In the genomic region with DNA sequence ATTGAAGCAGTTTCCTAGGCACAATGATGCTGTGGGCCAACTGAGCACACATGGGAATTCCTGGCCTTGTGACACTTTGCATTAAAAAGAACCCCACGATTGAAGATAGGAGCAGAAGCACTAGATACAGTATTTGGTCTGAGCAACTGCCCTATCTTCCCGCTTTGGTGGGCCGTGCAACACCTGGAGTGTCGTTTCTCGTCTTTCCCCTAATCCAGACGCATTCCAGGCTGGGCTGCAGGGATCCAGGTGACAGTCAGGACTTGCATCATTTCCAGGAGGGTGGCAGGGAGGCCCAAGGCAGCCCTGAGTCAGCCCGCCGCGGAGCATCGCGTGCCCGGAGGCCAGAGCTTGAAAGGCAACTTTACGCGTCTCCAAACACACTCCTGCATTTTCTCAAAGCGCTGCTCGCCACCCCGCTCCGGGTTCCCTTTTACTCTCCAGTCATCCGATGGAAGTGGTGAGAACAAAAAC, we compare ENCODE assay signal across 2 cellular contexts.
TF ChIP-seq lines count a peak whose summit lies in the region.

No MANE protein-coding gene starts in this region.

TF ChIP-seq in K562, 482 proteins besides CTCF, POLR2A, EP300 and RAD21:
- TF ChIP-seq RBBP5 (IDR thresholded peaks at IDR 0.05; ENCODE audit: borderline replicate concordance, insufficient read depth, low read length, poor library complexity, severe bottlenecking) (no peak), HMGN3 (IDR thresholded peaks at IDR 0.05; ENCODE audit: borderline replicate concordance, extremely low read depth, insufficient read length, low read depth, low read length) (peak; percentile 34)

TF ChIP-seq in HepG2, 621 proteins besides CTCF, POLR2A, EP300 and RAD21 (continues in another document):
- TF ChIP-seq ZSCAN5A (CRISPR knock-in tag; IDR thresholded peaks at IDR 0.05; ENCODE audit: borderline replicate concordance): no peak
- TF ChIP-seq TCF12 (IDR thresholded peaks at IDR 0.05): no peak
- peak; percentile 66; the same call in 1 of the 2 replicates for TF ChIP-seq TCF12 (CRISPR knock-in tag; IDR thresholded peaks at IDR 0.05)
- no peak for TF ChIP-seq ZNF225 (CRISPR knock-in tag; IDR thresholded peaks at IDR 0.05)
- TF ChIP-seq ZNF800 (CRISPR knock-in tag; IDR thresholded peaks at IDR 0.05): no peak; the same call in 1 of the 2 replicates
- TF ChIP-seq AGO2 (optimal IDR thresholded peaks at IDR 0.05; ENCODE audit: low read depth, low read length): peak; percentile 56
- TF ChIP-seq ZNF543 (CRISPR knock-in tag; IDR thresholded peaks at IDR 0.05): peak; percentile 35; the same call in 1 of the 2 replicates
- 0 out of 2 replicates have a peak, but pooled peaks have one; percentile 33 for TF ChIP-seq AKAP8 (CRISPR knock-in tag; IDR thresholded peaks at IDR 0.05)
- TF ChIP-seq ZNF678 (CRISPR knock-in tag; IDR thresholded peaks at IDR 0.05): peak; percentile 38
- TF ChIP-seq PLSCR1 (CRISPR knock-in tag; IDR thresholded peaks at IDR 0.05; ENCODE audit: borderline replicate concordance): no peak
- TF ChIP-seq SMAD3 (CRISPR knock-in tag; IDR thresholded peaks at IDR 0.05): peak; percentile 69; the same call in 1 of the 2 replicates
- TF ChIP-seq, protein P1, sequence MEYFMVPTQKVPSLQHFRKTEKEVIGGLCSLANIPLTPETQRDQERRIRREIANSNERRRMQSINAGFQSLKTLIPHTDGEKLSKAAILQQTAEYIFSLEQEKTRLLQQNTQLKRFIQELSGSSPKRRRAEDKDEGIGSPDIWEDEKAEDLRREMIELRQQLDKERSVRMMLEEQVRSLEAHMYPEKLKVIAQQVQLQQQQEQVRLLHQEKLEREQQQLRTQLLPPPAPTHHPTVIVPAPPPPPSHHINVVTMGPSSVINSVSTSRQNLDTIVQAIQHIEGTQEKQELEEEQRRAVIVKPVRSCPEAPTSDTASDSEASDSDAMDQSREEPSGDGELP (IDR thresholded peaks at IDR 0.05; ENCODE audit: borderline replicate concordance, low read depth): peak; percentile 42; the same call in 1 of the 2 replicates
- TF ChIP-seq ZEB1 (IDR thresholded peaks at IDR 0.05; ENCODE audit: insufficient replicate concordance, low read depth): peak; percentile 19
- peak; percentile 39 for TF ChIP-seq FOSL2 (CRISPR knock-in tag; IDR thresholded peaks at IDR 0.05)
- TF ChIP-seq MIER2 (CRISPR knock-in tag; IDR thresholded peaks at IDR 0.05): no peak
- 0 out of 2 replicates have a peak, but pooled peaks have one; percentile 35 for TF ChIP-seq ZBTB25 (CRISPR knock-in tag; IDR thresholded peaks at IDR 0.05)
- peak; percentile 82 for TF ChIP-seq CEBPG (CRISPR knock-in tag; IDR thresholded peaks at IDR 0.05)
- TF ChIP-seq TRIM24 (CRISPR knock-in tag; IDR thresholded peaks at IDR 0.05): no peak
- TF ChIP-seq ZFP91 (CRISPR knock-in tag; IDR thresholded peaks at IDR 0.05; ENCODE audit: borderline replicate concordance): 0 out of 2 replicates have a peak, but pooled peaks have one; percentile 44
- TF ChIP-seq ZNF430 (CRISPR knock-in tag; IDR thresholded peaks at IDR 0.05): 0 out of 2 replicates have a peak, but pooled peaks have one; percentile 15
- TF ChIP-seq TEAD3 (CRISPR knock-in tag; optimal IDR thresholded peaks at IDR 0.05; ENCODE audit: borderline replicate concordance): peak; percentile 67
- TF ChIP-seq BHLHE40 (IDR thresholded peaks at IDR 0.05; ENCODE audit: low read length): peak; percentile 76
- TF ChIP-seq MXD3 (CRISPR knock-in tag; IDR thresholded peaks at IDR 0.05): no peak; the same call in 1 of the 2 replicates
- TF ChIP-seq MED8 (CRISPR knock-in tag; IDR thresholded peaks at IDR 0.05; ENCODE audit: insufficient replicate concordance): peak; percentile 48
- no peak for TF ChIP-seq STAG1 (CRISPR knock-in tag; IDR thresholded peaks at IDR 0.05)
- TF ChIP-seq, protein P2, sequence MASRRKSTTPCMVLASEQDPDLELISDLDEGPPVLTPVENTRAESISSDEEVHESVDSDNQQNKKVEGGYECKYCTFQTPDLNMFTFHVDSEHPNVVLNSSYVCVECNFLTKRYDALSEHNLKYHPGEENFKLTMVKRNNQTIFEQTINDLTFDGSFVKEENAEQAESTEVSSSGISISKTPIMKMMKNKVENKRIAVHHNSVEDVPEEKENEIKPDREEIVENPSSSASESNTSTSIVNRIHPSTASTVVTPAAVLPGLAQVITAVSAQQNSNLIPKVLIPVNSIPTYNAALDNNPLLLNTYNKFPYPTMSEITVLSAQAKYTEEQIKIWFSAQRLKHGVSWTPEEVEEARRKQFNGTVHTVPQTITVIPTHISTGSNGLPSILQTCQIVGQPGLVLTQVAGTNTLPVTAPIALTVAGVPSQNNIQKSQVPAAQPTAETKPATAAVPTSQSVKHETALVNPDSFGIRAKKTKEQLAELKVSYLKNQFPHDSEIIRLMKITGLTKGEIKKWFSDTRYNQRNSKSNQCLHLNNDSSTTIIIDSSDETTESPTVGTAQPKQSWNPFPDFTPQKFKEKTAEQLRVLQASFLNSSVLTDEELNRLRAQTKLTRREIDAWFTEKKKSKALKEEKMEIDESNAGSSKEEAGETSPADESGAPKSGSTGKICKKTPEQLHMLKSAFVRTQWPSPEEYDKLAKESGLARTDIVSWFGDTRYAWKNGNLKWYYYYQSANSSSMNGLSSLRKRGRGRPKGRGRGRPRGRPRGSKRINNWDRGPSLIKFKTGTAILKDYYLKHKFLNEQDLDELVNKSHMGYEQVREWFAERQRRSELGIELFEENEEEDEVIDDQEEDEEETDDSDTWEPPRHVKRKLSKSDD (CRISPR knock-in tag; IDR thresholded peaks at IDR 0.05; ENCODE audit: low read depth): peak; percentile 8; the same call in 1 of the 2 replicates
- TF ChIP-seq, protein P3, sequence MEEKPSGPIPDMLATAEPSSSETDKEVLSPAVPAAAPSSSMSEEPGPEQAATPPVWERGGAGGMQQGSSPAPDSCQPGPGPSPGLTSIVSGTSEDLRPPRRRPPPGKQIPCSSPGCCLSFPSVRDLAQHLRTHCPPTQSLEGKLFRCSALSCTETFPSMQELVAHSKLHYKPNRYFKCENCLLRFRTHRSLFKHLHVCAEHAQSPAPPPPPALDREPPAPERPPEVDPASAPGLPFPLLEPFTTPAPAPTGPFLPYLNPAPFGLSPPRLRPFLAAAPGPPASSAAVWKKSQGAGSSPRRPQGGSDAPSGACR (CRISPR knock-in tag; IDR thresholded peaks at IDR 0.05): 0 out of 2 replicates have a peak, but pooled peaks have one; percentile 19
- 0 out of 2 replicates have a peak, but pooled peaks have one; percentile 0 for TF ChIP-seq AFF4 (CRISPR knock-in tag; IDR thresholded peaks at IDR 0.05)
- TF ChIP-seq RBM22 (optimal IDR thresholded peaks at IDR 0.05; ENCODE audit: low read length): peak; percentile 82
- peak; percentile 23 for TF ChIP-seq SRSF1 (optimal IDR thresholded peaks at IDR 0.05; ENCODE audit: low read depth, low read length)
- TF ChIP-seq, protein P4, sequence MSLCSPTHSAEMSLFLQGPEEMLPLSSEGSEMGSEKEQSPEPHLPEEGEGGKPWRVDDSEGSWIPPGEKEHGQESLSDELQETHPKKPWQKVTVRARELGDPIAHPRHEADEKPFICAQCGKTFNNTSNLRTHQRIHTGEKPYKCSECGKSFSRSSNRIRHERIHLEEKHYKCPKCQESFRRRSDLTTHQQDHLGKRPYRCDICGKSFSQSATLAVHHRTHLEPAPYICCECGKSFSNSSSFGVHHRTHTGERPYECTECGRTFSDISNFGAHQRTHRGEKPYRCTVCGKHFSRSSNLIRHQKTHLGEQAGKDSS (CRISPR knock-in tag; IDR thresholded peaks at IDR 0.05; ENCODE audit: borderline replicate concordance, low read depth): no peak; the same call in 1 of the 2 replicates
- TF ChIP-seq ZNF30 (CRISPR knock-in tag; IDR thresholded peaks at IDR 0.05): 0 out of 2 replicates have a peak, but pooled peaks have one; percentile 40
- TF ChIP-seq PCBP1 (IDR thresholded peaks at IDR 0.05; ENCODE audit: borderline replicate concordance, low read depth, low read length): no peak
- TF ChIP-seq ARID2 (CRISPR knock-in tag; IDR thresholded peaks at IDR 0.05; ENCODE audit: borderline replicate concordance): 0 out of 2 replicates have a peak, but pooled peaks have one; percentile 75
- TF ChIP-seq ZNF639 (CRISPR knock-in tag; conservative IDR thresholded peaks at IDR 0.05): peak; percentile 40; the same call in 1 of the 2 replicates
